Comparison of ENCODE assay signal across 8 cellular contexts in the genomic region with DNA sequence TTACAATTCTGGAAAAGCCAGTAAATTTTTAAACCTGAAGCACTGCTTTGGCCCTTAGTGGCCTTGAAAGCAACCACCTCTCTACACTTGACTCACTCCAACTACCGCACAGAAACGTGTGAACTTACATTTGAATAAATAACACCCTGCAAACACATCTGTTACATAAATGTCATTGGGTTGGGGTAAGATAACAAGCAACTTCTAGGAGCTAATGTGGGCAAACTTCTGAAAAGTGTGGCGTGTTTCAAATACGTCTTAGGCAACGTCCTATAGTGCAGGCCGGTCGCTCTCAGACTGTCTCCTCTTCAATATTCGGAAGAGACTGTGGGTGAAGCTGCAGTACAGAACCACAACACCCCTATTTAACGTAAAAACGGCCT. TPM values are rescaled to one million over a fixed set of nuclear protein-coding genes. Genes with fewer than 3 reads are reported as not detected.
DNase-seq lines count a peak whose midpoint lies in the region; ATAC-seq lines count a peak whose summit lies in the region.

No MANE protein-coding gene starts in this region.

- DNase-seq in activated naive CD8-positive, alpha-beta T cell treated with anti-CD3 and anti-CD28 coated beads, Interleukin-2, amount 50 U/mL, for 24 hours: peak; percentile 8
- no peak for DNase-seq in GOT3 (lab: John Stamatoyannopoulos, UW)
- DNase-seq in activated CD8-positive, alpha-beta memory T cell treated with anti-CD3 and anti-CD28 coated beads for 24 hours: no peak

- H3K4me1 Mint-ChIP-seq in activated naive CD8-positive, alpha-beta T cell treated with anti-CD3 and anti-CD28 coated beads, Interleukin-2, amount 50 U/mL, for 24 hours: peaks cover 28% of the 10 kb centered on the region

- peaks cover 6% of the 10 kb centered on the region for H3K9me3 Mint-ChIP-seq in activated naive CD8-positive, alpha-beta T cell treated with anti-CD3 and anti-CD28 coated beads, Interleukin-2, amount 50 U/mL, for 24 hours

- H3K36me3 Mint-ChIP-seq in activated naive CD8-positive, alpha-beta T cell treated with anti-CD3 and anti-CD28 coated beads, Interleukin-2, amount 50 U/mL, for 24 hours (ENCODE audit: low read depth): peaks cover 23% of the 10 kb centered on the region

- H3K4me3 ChIP-seq in iPS-11a (ENCODE audit: low read depth, low read length): peak overlapping the region; percentile 97
- peak overlapping the region; percentile 90 to 99 (median 98) for H3K4me3 ChIP-seq in skeletal muscle tissue (ENCODE audit: low read length in 3 of 3)

- peak overlapping the region; percentile 96 for H3K27ac Mint-ChIP-seq in activated naive CD8-positive, alpha-beta T cell treated with anti-CD3 and anti-CD28 coated beads, Interleukin-2, amount 50 U/mL, for 24 hours

- H3K9me3 ChIP-seq in ES-I3 (ENCODE audit: control insufficient read depth, insufficient read depth, low read length): no peaks in the 10 kb centered on the region
- no peaks in the 10 kb centered on the region for H3K9me3 ChIP-seq in skeletal muscle tissue (ENCODE audit: control insufficient read depth in 3 of 3, low read length in 3 of 3)

- peak overlapping the region; percentile 92 for H3K4me3 Mint-ChIP-seq in activated naive CD8-positive, alpha-beta T cell treated with anti-CD3 and anti-CD28 coated beads, Interleukin-2, amount 50 U/mL, for 24 hours

- H3K4me1 ChIP-seq in ES-I3 (ENCODE audit: insufficient read depth, low read length): no peaks in the 10 kb centered on the region
- H3K4me1 ChIP-seq in skeletal muscle tissue (ENCODE audit: control insufficient read depth in 3 of 3, insufficient read depth in 3 of 3, low read length in 3 of 3): peaks cover 11 to 26% (median 19%) of the 10 kb centered on the region in 3 donors

- H3K36me3 ChIP-seq in ES-I3 (ENCODE audit: insufficient read depth, low read length): peaks cover 10% of the 10 kb centered on the region; the same call in 1 of the 2 replicates
- H3K36me3 ChIP-seq in skeletal muscle tissue (ENCODE audit: control insufficient read depth in 3 of 3, insufficient read depth in 3 of 3, low read length in 3 of 3): peaks cover 5 to 15% (median 11%) of the 10 kb centered on the region in 3 donors

- H3K9ac ChIP-seq in ES-I3 (ENCODE audit: low read depth, low read length) (peak overlapping the region; percentile 82), skeletal muscle tissue (ENCODE audit: low read depth in 1 of 3, low read length in 3 of 3) (peak overlapping the region; percentile 79 to 90 (median 88))

- H3K27me3 ChIP-seq in skeletal muscle tissue (ENCODE audit: control insufficient read depth in 3 of 3, insufficient read depth in 3 of 3, low read length in 3 of 3): no peaks in the 10 kb centered on the region

- peaks cover 12% of the 10 kb centered on the region for H3K27me3 Mint-ChIP-seq in activated naive CD8-positive, alpha-beta T cell treated with anti-CD3 and anti-CD28 coated beads, Interleukin-2, amount 50 U/mL, for 24 hours

- peak overlapping the region; percentile 59 for H3K27ac ChIP-seq in skeletal muscle tissue (ENCODE audit: low read depth, low read length)

- ATAC-seq in GM19467 (IDR thresholded peaks at IDR 0.05; ENCODE audit: unreplicated experiment) (peak; percentile 23), HG03521 (IDR thresholded peaks at IDR 0.05; ENCODE audit: unreplicated experiment) (peak; percentile 31)
- peak; percentile 51 for ATAC-seq in activated naive CD8-positive, alpha-beta T cell treated with anti-CD3 and anti-CD28 coated beads, Interleukin-2, amount 50 U/mL, for 24 hours

RNA-seq across cellular contexts. Expression of gene ORC5, which starts 0.5 kb away (rescaled TPM):
- 24.0 TPM for total RNA-seq in skeletal muscle tissue
